In the genomic region with DNA sequence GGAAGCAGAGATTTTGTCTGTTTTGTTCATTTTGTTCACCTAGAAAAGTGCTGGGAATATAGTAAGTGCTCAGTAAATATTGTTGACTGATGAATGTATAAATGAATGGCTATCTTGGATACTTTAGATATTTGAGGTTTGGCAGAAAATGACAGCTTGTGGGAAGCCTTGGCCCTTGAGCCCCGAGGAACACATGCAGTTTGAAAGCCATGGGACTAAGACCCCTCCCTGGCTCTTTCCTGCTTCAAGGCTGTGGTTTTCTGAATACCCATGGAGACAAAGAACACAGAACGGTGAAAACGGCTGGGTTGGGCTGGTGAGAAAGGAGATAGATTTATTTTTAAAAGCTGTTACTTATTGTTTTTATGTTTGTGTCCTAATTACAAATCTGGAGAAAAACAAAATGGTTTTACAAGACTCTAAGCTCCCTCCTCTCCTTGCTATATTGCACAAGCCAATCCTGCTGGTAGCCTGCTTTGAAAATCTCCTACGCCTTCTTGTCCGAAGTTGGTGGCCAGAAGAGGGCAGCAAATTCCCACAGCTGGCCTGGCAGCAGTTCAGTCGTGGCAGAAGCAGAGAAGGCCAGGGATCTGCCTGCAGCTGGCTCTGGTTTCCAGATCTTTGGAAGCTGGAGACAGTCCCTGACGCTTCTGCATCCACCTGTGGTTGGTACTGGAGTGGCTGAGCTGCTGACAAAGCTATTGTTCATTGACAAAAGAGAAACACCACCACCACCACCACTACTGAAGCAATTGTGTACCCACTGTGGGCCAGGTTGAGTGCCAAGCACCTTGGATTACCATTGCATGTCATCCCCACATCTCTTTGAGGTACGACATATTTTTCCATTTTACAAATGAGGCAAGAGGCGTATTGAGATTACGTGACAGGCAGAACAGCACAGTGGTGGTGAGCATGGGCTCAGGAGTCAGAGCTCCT, we compare ENCODE assay signal across 9 cellular contexts. TPM values are rescaled to one million over a fixed set of nuclear protein-coding genes. Genes with fewer than 3 reads are reported as not detected.
A peak's percentile ranks its signal among the peaks of the same experiment; 100 is the strongest.
DNase-seq lines count a peak whose midpoint lies in the region; ATAC-seq, FAIRE-seq and TF ChIP-seq lines count a peak whose summit lies in the region.
"Had no signal": no experiment of that assay in that cellular context is flagged by ENCODE, and none has a peak within 500 bp of the region (broad histone marks: within the 10 kb centered on the region; RNA-seq: fewer than 3 reads in every experiment).

No MANE protein-coding gene starts in this region.

- ATAC-seq in foreskin keratinocyte (peak; percentile 67), HG02798 (IDR thresholded peaks at IDR 0.05; ENCODE audit: poor library complexity, unreplicated experiment) (no peak)

- in situ Hi-C loops in KBM-7 (cut with MboI; ENCODE audit: low pct_unique_long_range_greater_than_20kb, low sequenced_read_pairs) (loop anchor here (10.0 kb wide), 1 partner anchor 502 kb away; no protein-coding TSS in a partner anchor), transverse colon (cut with MboI; ENCODE audit: low pct_ligation_motif_present in 1 of 4, low pct_unique_long_range_greater_than_20kb in 1 of 4, low sequenced_read_pairs in 3 of 4) (loop anchor here in 1 of 4 donors (10.0 kb wide), 1 partner anchor 512 kb away; no protein-coding TSS in a partner anchor)

- H3K4me1 ChIP-seq in OCI-LY1 (ENCODE audit: insufficient read depth, low read length, severe bottlenecking) (no peaks in the 10 kb centered on the region), foreskin keratinocyte (no peaks in the 10 kb centered on the region), transverse colon (peaks cover 0 to 5% (median 0%) of the 10 kb centered on the region in 4 donors)

- H4K20me1 ChIP-seq in OCI-LY1 (ENCODE audit: insufficient read depth, low read length): no peaks in the 10 kb centered on the region

- H3K4me3 ChIP-seq in OCI-LY1 (ENCODE audit: low read depth, low read length, poor library complexity, severe bottlenecking): no peak overlapping the region
- H3K4me3 ChIP-seq in transverse colon: no peak overlapping the region

- FAIRE-seq in D721Med (lab: Jason Lieb, UNC): no peak

- H3F3A ChIP-seq in OCI-LY1 (ENCODE audit: insufficient read depth, low read length): no peaks in the 10 kb centered on the region

- intact Hi-C loops in activated T-helper 1 cell treated with anti-CD3 and anti-CD28 coated beads, Interleukin-12 subunit alpha, Interleukin-12 subunit beta, Interleukin-2, Interleukin-4 antibody, amounts not matched to agents 30 ng/mL and 10 ng/mL and 1 ng/mL, durations not matched to agents 14 hours and 24 hours and 36 hours (cut with micrococcal nuclease): loop anchor here (1.0 to 5.0 kb wide), 3 partner anchors 215 to 608 kb away; no protein-coding TSS in a partner anchor
- intact Hi-C loops in transverse colon (cut with DNase I; ENCODE audit: low total_unique reads): loop anchor here (10.0 kb wide), 2 partner anchors 142 to 502 kb away; no protein-coding TSS in a partner anchor

- no peaks in the 10 kb centered on the region for H3K27me3 ChIP-seq in OCI-LY1 (ENCODE audit: insufficient read depth, low read length)
- peaks cover 5% of the 10 kb centered on the region for H3K27me3 ChIP-seq in foreskin keratinocyte
- H3K27me3 ChIP-seq in transverse colon: no peaks in the 10 kb centered on the region

- WGBS in transverse colon (ENCODE audit: low coverage in 1 of 2), 2 donors: 39 to 69% methylated on average over 6 to 10 of the region's 10 CpGs

- no peak overlapping the region for H3K27ac Mint-ChIP-seq in activated T-helper 1 cell treated with anti-CD3 and anti-CD28 coated beads, Interleukin-12 subunit alpha, Interleukin-12 subunit beta, Interleukin-2, Interleukin-4 antibody, amounts not matched to agents 30 ng/mL and 10 ng/mL and 1 ng/mL, durations not matched to agents 14 hours and 24 hours and 36 hours

- no peak overlapping the region for H3K4me2 ChIP-seq in OCI-LY1 (ENCODE audit: low read length)

- no peaks in the 10 kb centered on the region for H3K4me1 Mint-ChIP-seq in activated T-helper 1 cell treated with anti-CD3 and anti-CD28 coated beads, Interleukin-12 subunit alpha, Interleukin-12 subunit beta, Interleukin-2, Interleukin-4 antibody, amounts not matched to agents 30 ng/mL and 10 ng/mL and 1 ng/mL, durations not matched to agents 14 hours and 24 hours and 36 hours (ENCODE audit: low read depth)

- TF ChIP-seq CTCF in D721Med (IDR thresholded peaks at IDR 0.05; ENCODE audit: insufficient read depth, missing control alignments) (peak; percentile 77), OCI-LY1 (IDR thresholded peaks at IDR 0.05; ENCODE audit: low read length) (peak; percentile 64), foreskin keratinocyte (conservative IDR thresholded peaks at IDR 0.05) (peak; percentile 98), transverse colon (IDR thresholded peaks at IDR 0.05) (peak; percentile 70 to 81 (median 75))

- DNase-seq in D721Med (ENCODE audit: insufficient read length, low spot score): no peak
- peak; percentile 72 for DNase-seq in KBM-7
- DNase-seq in activated T-helper 1 cell treated with anti-CD3 and anti-CD28 coated beads, Interleukin-12 subunit alpha, Interleukin-12 subunit beta, Interleukin-2, Interleukin-4 antibody, amounts not matched to agents 30 ng/mL and 10 ng/mL and 1 ng/mL, durations not matched to agents 14 hours and 24 hours and 36 hours (ENCODE audit: low spot score): peak; percentile 14
- DNase-seq in foreskin keratinocyte: peak; percentile 49 to 75
- DNase-seq in non-pigmented ciliary epithelial cell (ENCODE audit: low read depth): peak; percentile 70
- peak; percentile 82 for DNase-seq in transverse colon

- no peaks in the 10 kb centered on the region for H3K9me2 ChIP-seq in OCI-LY1 (ENCODE audit: low read depth, low read length)

- H3K27ac ChIP-seq in OCI-LY1 (ENCODE audit: low read depth, low read length, poor library complexity, severe bottlenecking): no peak overlapping the region
- no peak overlapping the region for H3K27ac ChIP-seq in foreskin keratinocyte
- H3K27ac ChIP-seq in transverse colon: peak overlapping the region in 3 of 4 donors; percentile 26 to 55 (median 42)

- no peaks in the 10 kb centered on the region for H3K79me2 ChIP-seq in OCI-LY1 (ENCODE audit: insufficient read depth, low read length)

- H3K9ac ChIP-seq in OCI-LY1 (ENCODE audit: low read length): no peak overlapping the region

- H3K27me3 Mint-ChIP-seq in activated T-helper 1 cell treated with anti-CD3 and anti-CD28 coated beads, Interleukin-12 subunit alpha, Interleukin-12 subunit beta, Interleukin-2, Interleukin-4 antibody, amounts not matched to agents 30 ng/mL and 10 ng/mL and 1 ng/mL, durations not matched to agents 14 hours and 24 hours and 36 hours (ENCODE audit: insufficient read depth): peaks cover 19% of the 10 kb centered on the region

- H2AFZ ChIP-seq in OCI-LY1 (ENCODE audit: low read length): no peak overlapping the region

- H3K9me3 Mint-ChIP-seq in activated T-helper 1 cell treated with anti-CD3 and anti-CD28 coated beads, Interleukin-12 subunit alpha, Interleukin-12 subunit beta, Interleukin-2, Interleukin-4 antibody, amounts not matched to agents 30 ng/mL and 10 ng/mL and 1 ng/mL, durations not matched to agents 14 hours and 24 hours and 36 hours: no peaks in the 10 kb centered on the region

- H3K9me3 ChIP-seq in OCI-LY1 (ENCODE audit: low read length): 0 out of 2 replicates have a peak, but pooled peaks cover 2% of the 10 kb centered on the region
- no peaks in the 10 kb centered on the region for H3K9me3 ChIP-seq in transverse colon

- no peaks in the 10 kb centered on the region for H3K36me3 Mint-ChIP-seq in activated T-helper 1 cell treated with anti-CD3 and anti-CD28 coated beads, Interleukin-12 subunit alpha, Interleukin-12 subunit beta, Interleukin-2, Interleukin-4 antibody, amounts not matched to agents 30 ng/mL and 10 ng/mL and 1 ng/mL, durations not matched to agents 14 hours and 24 hours and 36 hours (ENCODE audit: low read depth)

- H3K36me3 ChIP-seq in OCI-LY1 (ENCODE audit: insufficient read depth, low read length) (no peaks in the 10 kb centered on the region), transverse colon (no peaks in the 10 kb centered on the region)

- no peak for TF ChIP-seq POLR2A in transverse colon (IDR thresholded peaks at IDR 0.05)

- TF ChIP-seq EP300 in transverse colon (IDR thresholded peaks at IDR 0.05; ENCODE audit: low read depth): no peak

- no peak overlapping the region for H3K4me3 Mint-ChIP-seq in activated T-helper 1 cell treated with anti-CD3 and anti-CD28 coated beads, Interleukin-12 subunit alpha, Interleukin-12 subunit beta, Interleukin-2, Interleukin-4 antibody, amounts not matched to agents 30 ng/mL and 10 ng/mL and 1 ng/mL, durations not matched to agents 14 hours and 24 hours and 36 hours

RNA-seq across cellular contexts. Expression of a gene that starts 5.2 kb away (rescaled TPM):
- not detected in 2 replicates for total RNA-seq in activated T-helper 1 cell treated with anti-CD3 and anti-CD28 coated beads, Interleukin-12 subunit alpha, Interleukin-12 subunit beta, Interleukin-2, Interleukin-4 antibody, amounts not matched to agents 30 ng/mL and 10 ng/mL and 1 ng/mL, durations not matched to agents 14 hours and 24 hours and 36 hours
- total RNA-seq in foreskin keratinocyte (not detected in 2 replicates), transverse colon (not detected)
- not detected in 2 replicates for polyA plus RNA-seq in foreskin keratinocyte
- total RNA-seq: T-helper 1 cell treated with Interleukin-12 subunit alpha and Interleukin-12 subunit beta and Interleukin-4 antibody, amounts not matched to agents 30 ng/mL and 1 ng/mL, for 36 hours had no signal

RNA-seq across cellular contexts. Expression of a gene that starts 13.0 kb away (rescaled TPM):
- total RNA-seq in activated T-helper 1 cell treated with anti-CD3 and anti-CD28 coated beads, Interleukin-12 subunit alpha, Interleukin-12 subunit beta, Interleukin-2, Interleukin-4 antibody, amounts not matched to agents 30 ng/mL and 10 ng/mL and 1 ng/mL, durations not matched to agents 14 hours and 24 hours and 36 hours: not detected in 2 replicates
- not detected in 2 replicates for total RNA-seq in foreskin keratinocyte
- 0.04 TPM in 1 of 2 replicates, not detected in the other for polyA plus RNA-seq in foreskin keratinocyte
- not detected for total RNA-seq in transverse colon
- total RNA-seq: T-helper 1 cell treated with Interleukin-12 subunit alpha and Interleukin-12 subunit beta and Interleukin-4 antibody, amounts not matched to agents 30 ng/mL and 1 ng/mL, for 36 hours had no signal

RNA-seq across cellular contexts. Expression of a gene that starts 33.6 kb away (rescaled TPM):
- not detected in 2 replicates for total RNA-seq in activated T-helper 1 cell treated with anti-CD3 and anti-CD28 coated beads, Interleukin-12 subunit alpha, Interleukin-12 subunit beta, Interleukin-2, Interleukin-4 antibody, amounts not matched to agents 30 ng/mL and 10 ng/mL and 1 ng/mL, durations not matched to agents 14 hours and 24 hours and 36 hours
- not detected in 2 replicates for total RNA-seq in foreskin keratinocyte
- polyA plus RNA-seq in foreskin keratinocyte: not detected in 2 replicates
- not detected for total RNA-seq in transverse colon
- total RNA-seq: T-helper 1 cell treated with Interleukin-12 subunit alpha and Interleukin-12 subunit beta and Interleukin-4 antibody, amounts not matched to agents 30 ng/mL and 1 ng/mL, for 36 hours had no signal

RNA-seq across cellular contexts. Expression of a gene that starts 51.3 kb away (rescaled TPM):
- total RNA-seq in activated T-helper 1 cell treated with anti-CD3 and anti-CD28 coated beads, Interleukin-12 subunit alpha, Interleukin-12 subunit beta, Interleukin-2, Interleukin-4 antibody, amounts not matched to agents 30 ng/mL and 10 ng/mL and 1 ng/mL, durations not matched to agents 14 hours and 24 hours and 36 hours: not detected in 2 replicates
- total RNA-seq in foreskin keratinocyte (not detected in 2 replicates), transverse colon (not detected)
- polyA plus RNA-seq in foreskin keratinocyte: not detected in 2 replicates
- total RNA-seq: T-helper 1 cell treated with Interleukin-12 subunit alpha and Interleukin-12 subunit beta and Interleukin-4 antibody, amounts not matched to agents 30 ng/mL and 1 ng/mL, for 36 hours had no signal

Comparison
In these comparisons a context has a peak if more than half of its experiments do, and no peak if none do; other contexts are left out.
1. H3K27ac ChIP-seq: peak in transverse colon (3 of 4); none in OCI-LY1 (single experiment) and foreskin keratinocyte (single experiment).
2. Peak in every context shown above with its lines, with median percentiles within 50 percentile points of each other: CTCF ChIP-seq.